ENCODE assay signal across 20 cellular contexts in the genomic region with DNA sequence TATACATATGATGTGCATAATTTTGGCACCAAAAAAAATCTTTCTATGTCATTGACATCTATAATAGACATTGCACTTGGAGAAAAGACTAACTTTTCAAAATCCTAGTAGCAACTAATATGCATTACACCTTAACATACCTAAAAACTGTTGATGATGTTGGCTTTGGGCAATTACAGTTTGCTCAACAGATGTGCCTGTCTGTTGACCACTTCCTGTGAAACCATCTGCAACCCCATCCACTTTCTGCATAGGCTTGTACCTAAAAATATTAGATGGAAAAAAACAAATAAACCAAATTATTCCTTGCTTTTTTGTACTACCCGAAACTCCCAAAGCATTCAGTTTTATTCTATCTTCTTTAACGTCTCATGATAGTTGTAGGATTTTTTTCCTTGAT.
A peak's percentile ranks its signal among the peaks of the same experiment; 100 is the strongest.
DNase-seq lines count a peak whose midpoint lies in the region; ATAC-seq and TF ChIP-seq lines count a peak whose summit lies in the region.
"Had no signal": no experiment of that assay in that cellular context is flagged by ENCODE, and none has a peak within 500 bp of the region (broad histone marks: within the 10 kb centered on the region; RNA-seq: fewer than 3 reads in every experiment).

No MANE protein-coding gene starts in this region.

- DNase-seq in AML-193 (lab: John Stamatoyannopoulos, UW): peak; percentile 39 to 40
- peak; percentile 39 for DNase-seq in Jurkat, Clone E6-1 (ENCODE audit: low read depth, low spot score)
- no peak for DNase-seq in progenitor cell of endocrine pancreas (ENCODE audit: low spot score, unreplicated experiment)
- no peak for DNase-seq in activated effector memory CD4-positive, alpha-beta T cell treated with anti-CD3 and anti-CD28 coated beads, Interleukin-2, amount 50 U/mL, for 16 hours
- DNase-seq: activated CD4-positive, alpha-beta T cell treated with anti-CD3 and anti-CD28 coated beads for 36 hours; activated effector memory CD4-positive, alpha-beta T cell treated with Interleukin-2 at 50 U/mL for 16 hours; amniotic stem cell; GM23248; heart right ventricle; naive thymus-derived CD4-positive, alpha-beta T cell; NCI-H1092 treated with DMSO at 0.1 percent for 48 hours; ovary; SK-N-SH; stimulated activated CD4-positive, alpha-beta T cell treated with anti-CD3 and anti-CD28 coated beads, Interleukin-1b, Interleukin-23, amount 100 ng/mL, for 48 hours had no signal

- H3K9me3 Mint-ChIP-seq in progenitor cell of endocrine pancreas (ENCODE audit: low read depth): no peaks in the 10 kb centered on the region
- H3K9me3 Mint-ChIP-seq: CD4-positive, CD25-positive, alpha-beta regulatory T cell; naive thymus-derived CD4-positive, alpha-beta T cell had no signal

- H3K4me3 Mint-ChIP-seq in progenitor cell of endocrine pancreas (ENCODE audit: low read depth): no peak overlapping the region
- H3K4me3 Mint-ChIP-seq: activated CD4-positive, alpha-beta T cell treated with anti-CD3 and anti-CD28 coated beads for 36 hours; CD4-positive, CD25-positive, alpha-beta regulatory T cell; naive thymus-derived CD4-positive, alpha-beta T cell had no signal

- ATAC-seq in GM18909 (IDR thresholded peaks at IDR 0.05; ENCODE audit: poor library complexity, unreplicated experiment) (peak; percentile 74), GM21737 (IDR thresholded peaks at IDR 0.05; ENCODE audit: unreplicated experiment) (peak; percentile 61), HG03095 (IDR thresholded peaks at IDR 0.05; ENCODE audit: unreplicated experiment) (no peak), GM19452 (IDR thresholded peaks at IDR 0.05; ENCODE audit: unreplicated experiment) (no peak)
- ATAC-seq: activated CD4-positive, alpha-beta T cell treated with anti-CD3 and anti-CD28 coated beads for 36 hours; heart right ventricle; naive thymus-derived CD4-positive, alpha-beta T cell had no signal

- no peak overlapping the region for H3K27ac Mint-ChIP-seq in progenitor cell of endocrine pancreas
- H3K27ac Mint-ChIP-seq: activated CD4-positive, alpha-beta T cell treated with anti-CD3 and anti-CD28 coated beads for 36 hours; CD4-positive, CD25-positive, alpha-beta regulatory T cell; naive thymus-derived CD4-positive, alpha-beta T cell had no signal

- no peak overlapping the region for H3K4me3 ChIP-seq in Jurkat, Clone E6-1 (ENCODE audit: low read length)
- H3K4me3 ChIP-seq: GM23248, heart right ventricle, lung, ovary had no signal

- no peaks in the 10 kb centered on the region for H3K4me1 Mint-ChIP-seq in progenitor cell of endocrine pancreas (ENCODE audit: low read depth)
- H3K4me1 Mint-ChIP-seq: activated CD4-positive, alpha-beta T cell treated with anti-CD3 and anti-CD28 coated beads for 36 hours had no signal

- TF ChIP-seq CTCF in progenitor cell of endocrine pancreas (IDR thresholded peaks at IDR 0.05; ENCODE audit: unreplicated experiment): no peak

- no peaks in the 10 kb centered on the region for H3K27me3 Mint-ChIP-seq in progenitor cell of endocrine pancreas
- H3K27me3 Mint-ChIP-seq: activated CD4-positive, alpha-beta T cell treated with anti-CD3 and anti-CD28 coated beads for 36 hours; CD4-positive, CD25-positive, alpha-beta regulatory T cell; naive thymus-derived CD4-positive, alpha-beta T cell had no signal

- H3K36me3 Mint-ChIP-seq in progenitor cell of endocrine pancreas (ENCODE audit: insufficient read depth): peaks cover 9% of the 10 kb centered on the region

Comparison
In these comparisons a context has a peak if more than half of its experiments do, and no peak if none do; other contexts are left out.
1. DNase-seq: peak in AML-193 (2 of 2) and Jurkat, Clone E6-1 (single experiment); none in progenitor cell of endocrine pancreas (single experiment) and activated effector memory CD4-positive, alpha-beta T cell treated with anti-CD3 and anti-CD28 coated beads, Interleukin-2, amount 50 U/mL, for 16 hours (single experiment).
2. ATAC-seq: peak in GM18909 (single experiment) and GM21737 (single experiment); none in HG03095 (single experiment) and GM19452 (single experiment).